1 cellular context compared by ENCODE assay signal in the genomic region with DNA sequence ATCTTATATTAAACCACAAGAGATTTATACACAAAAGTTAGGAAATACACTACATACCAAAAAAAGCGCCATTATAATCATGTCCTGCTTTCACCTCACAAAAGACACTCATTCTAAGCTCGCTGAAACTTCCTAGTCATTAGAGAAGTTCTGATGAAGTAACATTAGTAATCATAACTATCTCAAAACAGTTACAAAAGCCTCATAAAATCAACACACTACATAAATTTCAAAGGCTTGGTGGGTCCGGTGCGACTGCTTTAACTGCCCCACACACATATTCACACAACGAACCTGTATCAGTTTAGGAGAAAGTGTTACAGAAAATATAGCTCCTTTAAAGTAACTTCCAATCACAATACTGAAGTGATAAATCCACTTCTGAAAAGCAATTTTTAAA.
TF ChIP-seq lines count a peak whose summit lies in the region.

No MANE protein-coding gene starts in this region.

TF ChIP-seq in HEK293, 187 proteins besides CTCF, POLR2A, EP300 and RAD21 (continued from another document):
- TF ChIP-seq, protein P1, sequence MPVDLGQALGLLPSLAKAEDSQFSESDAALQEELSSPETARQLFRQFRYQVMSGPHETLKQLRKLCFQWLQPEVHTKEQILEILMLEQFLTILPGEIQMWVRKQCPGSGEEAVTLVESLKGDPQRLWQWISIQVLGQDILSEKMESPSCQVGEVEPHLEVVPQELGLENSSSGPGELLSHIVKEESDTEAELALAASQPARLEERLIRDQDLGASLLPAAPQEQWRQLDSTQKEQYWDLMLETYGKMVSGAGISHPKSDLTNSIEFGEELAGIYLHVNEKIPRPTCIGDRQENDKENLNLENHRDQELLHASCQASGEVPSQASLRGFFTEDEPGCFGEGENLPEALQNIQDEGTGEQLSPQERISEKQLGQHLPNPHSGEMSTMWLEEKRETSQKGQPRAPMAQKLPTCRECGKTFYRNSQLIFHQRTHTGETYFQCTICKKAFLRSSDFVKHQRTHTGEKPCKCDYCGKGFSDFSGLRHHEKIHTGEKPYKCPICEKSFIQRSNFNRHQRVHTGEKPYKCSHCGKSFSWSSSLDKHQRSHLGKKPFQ (tag by site-specific recombination; IDR thresholded peaks at IDR 0.05), result 0 out of 2 replicates have a peak, but pooled peaks have one; percentile 21
- TF ChIP-seq ZNF354C (tag by site-specific recombination; IDR thresholded peaks at IDR 0.05; ENCODE audit: borderline replicate concordance, low read depth) (no peak), ZNF48 (tag by site-specific recombination; IDR thresholded peaks at IDR 0.05) (no peak), ZFP69B (tag by site-specific recombination; IDR thresholded peaks at IDR 0.05) (peak; percentile 85), ZNF184 (tag by site-specific recombination; IDR thresholded peaks at IDR 0.05) (no peak), ZNF664 (tag by site-specific recombination; IDR thresholded peaks at IDR 0.05) (no peak), PRDM1 (tag by site-specific recombination; IDR thresholded peaks at IDR 0.05) (peak; percentile 88), KLF1 (tag by site-specific recombination; IDR thresholded peaks at IDR 0.05) (no peak), SALL2 (tag by site-specific recombination; IDR thresholded peaks at IDR 0.05; ENCODE audit: borderline replicate concordance) (no peak), ZNF548 (tag by site-specific recombination; IDR thresholded peaks at IDR 0.05) (no peak), WT1 (tag by site-specific recombination; IDR thresholded peaks at IDR 0.05) (no peak)
- TF ChIP-seq, protein P2, sequence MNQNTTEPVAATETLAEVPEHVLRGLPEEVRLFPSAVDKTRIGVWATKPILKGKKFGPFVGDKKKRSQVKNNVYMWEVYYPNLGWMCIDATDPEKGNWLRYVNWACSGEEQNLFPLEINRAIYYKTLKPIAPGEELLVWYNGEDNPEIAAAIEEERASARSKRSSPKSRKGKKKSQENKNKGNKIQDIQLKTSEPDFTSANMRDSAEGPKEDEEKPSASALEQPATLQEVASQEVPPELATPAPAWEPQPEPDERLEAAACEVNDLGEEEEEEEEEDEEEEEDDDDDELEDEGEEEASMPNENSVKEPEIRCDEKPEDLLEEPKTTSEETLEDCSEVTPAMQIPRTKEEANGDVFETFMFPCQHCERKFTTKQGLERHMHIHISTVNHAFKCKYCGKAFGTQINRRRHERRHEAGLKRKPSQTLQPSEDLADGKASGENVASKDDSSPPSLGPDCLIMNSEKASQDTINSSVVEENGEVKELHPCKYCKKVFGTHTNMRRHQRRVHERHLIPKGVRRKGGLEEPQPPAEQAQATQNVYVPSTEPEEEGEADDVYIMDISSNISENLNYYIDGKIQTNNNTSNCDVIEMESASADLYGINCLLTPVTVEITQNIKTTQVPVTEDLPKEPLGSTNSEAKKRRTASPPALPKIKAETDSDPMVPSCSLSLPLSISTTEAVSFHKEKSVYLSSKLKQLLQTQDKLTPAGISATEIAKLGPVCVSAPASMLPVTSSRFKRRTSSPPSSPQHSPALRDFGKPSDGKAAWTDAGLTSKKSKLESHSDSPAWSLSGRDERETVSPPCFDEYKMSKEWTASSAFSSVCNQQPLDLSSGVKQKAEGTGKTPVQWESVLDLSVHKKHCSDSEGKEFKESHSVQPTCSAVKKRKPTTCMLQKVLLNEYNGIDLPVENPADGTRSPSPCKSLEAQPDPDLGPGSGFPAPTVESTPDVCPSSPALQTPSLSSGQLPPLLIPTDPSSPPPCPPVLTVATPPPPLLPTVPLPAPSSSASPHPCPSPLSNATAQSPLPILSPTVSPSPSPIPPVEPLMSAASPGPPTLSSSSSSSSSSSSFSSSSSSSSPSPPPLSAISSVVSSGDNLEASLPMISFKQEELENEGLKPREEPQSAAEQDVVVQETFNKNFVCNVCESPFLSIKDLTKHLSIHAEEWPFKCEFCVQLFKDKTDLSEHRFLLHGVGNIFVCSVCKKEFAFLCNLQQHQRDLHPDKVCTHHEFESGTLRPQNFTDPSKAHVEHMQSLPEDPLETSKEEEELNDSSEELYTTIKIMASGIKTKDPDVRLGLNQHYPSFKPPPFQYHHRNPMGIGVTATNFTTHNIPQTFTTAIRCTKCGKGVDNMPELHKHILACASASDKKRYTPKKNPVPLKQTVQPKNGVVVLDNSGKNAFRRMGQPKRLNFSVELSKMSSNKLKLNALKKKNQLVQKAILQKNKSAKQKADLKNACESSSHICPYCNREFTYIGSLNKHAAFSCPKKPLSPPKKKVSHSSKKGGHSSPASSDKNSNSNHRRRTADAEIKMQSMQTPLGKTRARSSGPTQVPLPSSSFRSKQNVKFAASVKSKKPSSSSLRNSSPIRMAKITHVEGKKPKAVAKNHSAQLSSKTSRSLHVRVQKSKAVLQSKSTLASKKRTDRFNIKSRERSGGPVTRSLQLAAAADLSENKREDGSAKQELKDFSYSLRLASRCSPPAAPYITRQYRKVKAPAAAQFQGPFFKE (tag by site-specific recombination; IDR thresholded peaks at IDR 0.05; ENCODE audit: borderline replicate concordance), result no peak
- TF ChIP-seq, protein P3, sequence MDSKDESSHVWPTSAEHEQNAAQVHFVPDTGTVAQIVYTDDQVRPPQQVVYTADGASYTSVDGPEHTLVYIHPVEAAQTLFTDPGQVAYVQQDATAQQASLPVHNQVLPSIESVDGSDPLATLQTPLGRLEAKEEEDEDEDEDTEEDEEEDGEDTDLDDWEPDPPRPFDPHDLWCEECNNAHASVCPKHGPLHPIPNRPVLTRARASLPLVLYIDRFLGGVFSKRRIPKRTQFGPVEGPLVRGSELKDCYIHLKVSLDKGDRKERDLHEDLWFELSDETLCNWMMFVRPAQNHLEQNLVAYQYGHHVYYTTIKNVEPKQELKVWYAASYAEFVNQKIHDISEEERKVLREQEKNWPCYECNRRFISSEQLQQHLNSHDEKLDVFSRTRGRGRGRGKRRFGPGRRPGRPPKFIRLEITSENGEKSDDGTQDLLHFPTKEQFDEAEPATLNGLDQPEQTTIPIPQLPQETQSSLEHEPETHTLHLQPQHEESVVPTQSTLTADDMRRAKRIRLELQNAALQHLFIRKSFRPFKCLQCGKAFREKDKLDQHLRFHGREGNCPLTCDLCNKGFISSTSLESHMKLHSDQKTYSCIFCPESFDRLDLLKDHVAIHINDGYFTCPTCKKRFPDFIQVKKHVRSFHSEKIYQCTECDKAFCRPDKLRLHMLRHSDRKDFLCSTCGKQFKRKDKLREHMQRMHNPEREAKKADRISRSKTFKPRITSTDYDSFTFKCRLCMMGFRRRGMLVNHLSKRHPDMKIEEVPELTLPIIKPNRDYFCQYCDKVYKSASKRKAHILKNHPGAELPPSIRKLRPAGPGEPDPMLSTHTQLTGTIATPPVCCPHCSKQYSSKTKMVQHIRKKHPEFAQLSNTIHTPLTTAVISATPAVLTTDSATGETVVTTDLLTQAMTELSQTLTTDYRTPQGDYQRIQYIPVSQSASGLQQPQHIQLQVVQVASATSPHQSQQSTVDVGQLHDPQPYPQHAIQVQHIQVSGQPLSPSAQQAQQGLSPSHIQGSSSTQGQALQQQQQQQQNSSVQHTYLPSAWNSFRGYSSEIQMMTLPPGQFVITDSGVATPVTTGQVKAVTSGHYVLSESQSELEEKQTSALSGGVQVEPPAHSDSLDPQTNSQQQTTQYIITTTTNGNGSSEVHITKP (tag by site-specific recombination; IDR thresholded peaks at IDR 0.05), result no peak
- TF ChIP-seq, protein P4, sequence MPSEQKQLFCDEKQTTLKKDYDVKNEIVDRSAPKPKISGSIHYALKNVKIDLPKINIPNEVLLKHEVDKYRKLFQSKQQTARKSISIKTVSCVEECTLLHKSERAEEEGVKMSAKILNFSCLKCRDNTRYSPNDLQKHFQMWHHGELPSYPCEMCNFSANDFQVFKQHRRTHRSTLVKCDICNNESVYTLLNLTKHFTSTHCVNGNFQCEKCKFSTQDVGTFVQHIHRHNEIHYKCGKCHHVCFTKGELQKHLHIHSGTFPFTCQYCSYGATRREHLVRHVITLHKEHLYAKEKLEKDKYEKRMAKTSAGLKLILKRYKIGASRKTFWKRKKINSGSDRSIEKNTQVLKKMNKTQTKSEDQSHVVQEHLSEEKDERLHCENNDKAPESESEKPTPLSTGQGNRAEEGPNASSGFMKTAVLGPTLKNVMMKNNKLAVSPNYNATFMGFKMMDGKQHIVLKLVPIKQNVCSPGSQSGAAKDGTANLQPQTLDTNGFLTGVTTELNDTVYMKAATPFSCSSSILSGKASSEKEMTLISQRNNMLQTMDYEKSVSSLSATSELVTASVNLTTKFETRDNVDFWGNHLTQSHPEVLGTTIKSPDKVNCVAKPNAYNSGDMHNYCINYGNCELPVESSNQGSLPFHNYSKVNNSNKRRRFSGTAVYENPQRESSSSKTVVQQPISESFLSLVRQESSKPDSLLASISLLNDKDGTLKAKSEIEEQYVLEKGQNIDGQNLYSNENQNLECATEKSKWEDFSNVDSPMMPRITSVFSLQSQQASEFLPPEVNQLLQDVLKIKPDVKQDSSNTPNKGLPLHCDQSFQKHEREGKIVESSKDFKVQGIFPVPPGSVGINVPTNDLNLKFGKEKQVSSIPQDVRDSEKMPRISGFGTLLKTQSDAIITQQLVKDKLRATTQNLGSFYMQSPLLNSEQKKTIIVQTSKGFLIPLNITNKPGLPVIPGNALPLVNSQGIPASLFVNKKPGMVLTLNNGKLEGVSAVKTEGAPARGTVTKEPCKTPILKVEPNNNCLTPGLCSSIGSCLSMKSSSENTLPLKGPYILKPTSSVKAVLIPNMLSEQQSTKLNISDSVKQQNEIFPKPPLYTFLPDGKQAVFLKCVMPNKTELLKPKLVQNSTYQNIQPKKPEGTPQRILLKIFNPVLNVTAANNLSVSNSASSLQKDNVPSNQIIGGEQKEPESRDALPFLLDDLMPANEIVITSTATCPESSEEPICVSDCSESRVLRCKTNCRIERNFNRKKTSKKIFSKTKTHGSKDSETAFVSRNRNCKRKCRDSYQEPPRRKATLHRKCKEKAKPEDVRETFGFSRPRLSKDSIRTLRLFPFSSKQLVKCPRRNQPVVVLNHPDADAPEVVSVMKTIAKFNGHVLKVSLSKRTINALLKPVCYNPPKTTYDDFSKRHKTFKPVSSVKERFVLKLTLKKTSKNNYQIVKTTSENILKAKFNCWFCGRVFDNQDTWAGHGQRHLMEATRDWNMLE (tag by site-specific recombination; conservative IDR thresholded peaks at IDR 0.05; ENCODE audit: low read depth), result no peak
- TF ChIP-seq, protein P5, sequence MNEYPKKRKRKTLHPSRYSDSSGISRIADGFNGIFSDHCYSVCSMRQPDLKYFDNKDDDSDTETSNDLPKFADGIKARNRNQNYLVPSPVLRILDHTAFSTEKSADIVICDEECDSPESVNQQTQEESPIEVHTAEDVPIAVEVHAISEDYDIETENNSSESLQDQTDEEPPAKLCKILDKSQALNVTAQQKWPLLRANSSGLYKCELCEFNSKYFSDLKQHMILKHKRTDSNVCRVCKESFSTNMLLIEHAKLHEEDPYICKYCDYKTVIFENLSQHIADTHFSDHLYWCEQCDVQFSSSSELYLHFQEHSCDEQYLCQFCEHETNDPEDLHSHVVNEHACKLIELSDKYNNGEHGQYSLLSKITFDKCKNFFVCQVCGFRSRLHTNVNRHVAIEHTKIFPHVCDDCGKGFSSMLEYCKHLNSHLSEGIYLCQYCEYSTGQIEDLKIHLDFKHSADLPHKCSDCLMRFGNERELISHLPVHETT (tag by site-specific recombination; IDR thresholded peaks at IDR 0.05), result no peak
- TF ChIP-seq, protein P6, sequence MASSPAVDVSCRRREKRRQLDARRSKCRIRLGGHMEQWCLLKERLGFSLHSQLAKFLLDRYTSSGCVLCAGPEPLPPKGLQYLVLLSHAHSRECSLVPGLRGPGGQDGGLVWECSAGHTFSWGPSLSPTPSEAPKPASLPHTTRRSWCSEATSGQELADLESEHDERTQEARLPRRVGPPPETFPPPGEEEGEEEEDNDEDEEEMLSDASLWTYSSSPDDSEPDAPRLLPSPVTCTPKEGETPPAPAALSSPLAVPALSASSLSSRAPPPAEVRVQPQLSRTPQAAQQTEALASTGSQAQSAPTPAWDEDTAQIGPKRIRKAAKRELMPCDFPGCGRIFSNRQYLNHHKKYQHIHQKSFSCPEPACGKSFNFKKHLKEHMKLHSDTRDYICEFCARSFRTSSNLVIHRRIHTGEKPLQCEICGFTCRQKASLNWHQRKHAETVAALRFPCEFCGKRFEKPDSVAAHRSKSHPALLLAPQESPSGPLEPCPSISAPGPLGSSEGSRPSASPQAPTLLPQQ (tag by site-specific recombination; IDR thresholded peaks at IDR 0.05), result peak; percentile 84
- TF ChIP-seq, protein P7, sequence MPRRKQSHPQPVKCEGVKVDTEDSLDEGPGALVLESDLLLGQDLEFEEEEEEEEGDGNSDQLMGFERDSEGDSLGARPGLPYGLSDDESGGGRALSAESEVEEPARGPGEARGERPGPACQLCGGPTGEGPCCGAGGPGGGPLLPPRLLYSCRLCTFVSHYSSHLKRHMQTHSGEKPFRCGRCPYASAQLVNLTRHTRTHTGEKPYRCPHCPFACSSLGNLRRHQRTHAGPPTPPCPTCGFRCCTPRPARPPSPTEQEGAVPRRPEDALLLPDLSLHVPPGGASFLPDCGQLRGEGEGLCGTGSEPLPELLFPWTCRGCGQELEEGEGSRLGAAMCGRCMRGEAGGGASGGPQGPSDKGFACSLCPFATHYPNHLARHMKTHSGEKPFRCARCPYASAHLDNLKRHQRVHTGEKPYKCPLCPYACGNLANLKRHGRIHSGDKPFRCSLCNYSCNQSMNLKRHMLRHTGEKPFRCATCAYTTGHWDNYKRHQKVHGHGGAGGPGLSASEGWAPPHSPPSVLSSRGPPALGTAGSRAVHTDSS (tag by site-specific recombination; IDR thresholded peaks at IDR 0.05), result no peak
- TF ChIP-seq, protein P8, sequence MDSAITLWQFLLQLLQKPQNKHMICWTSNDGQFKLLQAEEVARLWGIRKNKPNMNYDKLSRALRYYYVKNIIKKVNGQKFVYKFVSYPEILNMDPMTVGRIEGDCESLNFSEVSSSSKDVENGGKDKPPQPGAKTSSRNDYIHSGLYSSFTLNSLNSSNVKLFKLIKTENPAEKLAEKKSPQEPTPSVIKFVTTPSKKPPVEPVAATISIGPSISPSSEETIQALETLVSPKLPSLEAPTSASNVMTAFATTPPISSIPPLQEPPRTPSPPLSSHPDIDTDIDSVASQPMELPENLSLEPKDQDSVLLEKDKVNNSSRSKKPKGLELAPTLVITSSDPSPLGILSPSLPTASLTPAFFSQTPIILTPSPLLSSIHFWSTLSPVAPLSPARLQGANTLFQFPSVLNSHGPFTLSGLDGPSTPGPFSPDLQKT (IDR thresholded peaks at IDR 0.05; ENCODE audit: borderline replicate concordance, low read depth, low read length), result no peak
